In the genomic region with DNA sequence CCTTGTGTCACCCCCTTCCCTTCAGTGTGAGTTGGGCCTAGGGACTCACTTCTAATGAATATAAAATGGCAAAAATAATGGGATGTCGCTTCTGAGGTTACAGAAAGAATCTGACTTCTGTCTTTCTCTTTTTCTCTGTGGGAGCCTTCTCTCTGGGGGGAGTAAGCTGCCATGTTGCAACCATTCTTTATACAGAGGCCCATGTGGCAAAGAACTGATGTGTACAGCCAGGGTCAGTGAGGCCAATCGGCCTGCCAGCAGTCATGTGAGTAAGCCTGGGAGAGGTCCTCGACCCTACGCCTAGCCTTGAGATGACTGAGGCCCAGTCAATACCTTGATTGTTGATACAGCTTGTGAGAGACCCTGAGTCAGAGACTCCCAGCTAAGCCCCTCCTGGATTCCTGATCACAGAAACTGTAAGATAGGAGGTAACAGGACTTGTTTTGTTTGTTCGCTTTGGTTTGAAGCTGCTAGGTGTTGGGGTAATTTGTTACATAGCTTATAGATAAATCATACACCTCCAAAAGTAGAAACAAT, we compare ENCODE assay signal across 1 cellular context.
TF ChIP-seq lines count a peak whose summit lies in the region.

No MANE protein-coding gene starts in this region.

TF ChIP-seq in HepG2, 621 proteins besides CTCF, POLR2A, EP300 and RAD21 (continued from another document and continues in another):
- TF ChIP-seq, protein P1, sequence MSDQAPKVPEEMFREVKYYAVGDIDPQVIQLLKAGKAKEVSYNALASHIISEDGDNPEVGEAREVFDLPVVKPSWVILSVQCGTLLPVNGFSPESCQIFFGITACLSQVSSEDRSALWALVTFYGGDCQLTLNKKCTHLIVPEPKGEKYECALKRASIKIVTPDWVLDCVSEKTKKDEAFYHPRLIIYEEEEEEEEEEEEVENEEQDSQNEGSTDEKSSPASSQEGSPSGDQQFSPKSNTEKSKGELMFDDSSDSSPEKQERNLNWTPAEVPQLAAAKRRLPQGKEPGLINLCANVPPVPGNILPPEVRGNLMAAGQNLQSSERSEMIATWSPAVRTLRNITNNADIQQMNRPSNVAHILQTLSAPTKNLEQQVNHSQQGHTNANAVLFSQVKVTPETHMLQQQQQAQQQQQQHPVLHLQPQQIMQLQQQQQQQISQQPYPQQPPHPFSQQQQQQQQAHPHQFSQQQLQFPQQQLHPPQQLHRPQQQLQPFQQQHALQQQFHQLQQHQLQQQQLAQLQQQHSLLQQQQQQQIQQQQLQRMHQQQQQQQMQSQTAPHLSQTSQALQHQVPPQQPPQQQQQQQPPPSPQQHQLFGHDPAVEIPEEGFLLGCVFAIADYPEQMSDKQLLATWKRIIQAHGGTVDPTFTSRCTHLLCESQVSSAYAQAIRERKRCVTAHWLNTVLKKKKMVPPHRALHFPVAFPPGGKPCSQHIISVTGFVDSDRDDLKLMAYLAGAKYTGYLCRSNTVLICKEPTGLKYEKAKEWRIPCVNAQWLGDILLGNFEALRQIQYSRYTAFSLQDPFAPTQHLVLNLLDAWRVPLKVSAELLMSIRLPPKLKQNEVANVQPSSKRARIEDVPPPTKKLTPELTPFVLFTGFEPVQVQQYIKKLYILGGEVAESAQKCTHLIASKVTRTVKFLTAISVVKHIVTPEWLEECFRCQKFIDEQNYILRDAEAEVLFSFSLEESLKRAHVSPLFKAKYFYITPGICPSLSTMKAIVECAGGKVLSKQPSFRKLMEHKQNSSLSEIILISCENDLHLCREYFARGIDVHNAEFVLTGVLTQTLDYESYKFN (CRISPR knock-in tag; conservative IDR thresholded peaks at IDR 0.05): peak; percentile 85
- TF ChIP-seq ATF7 (IDR thresholded peaks at IDR 0.05) (no peak), ATF7 (CRISPR knock-in tag; IDR thresholded peaks at IDR 0.05) (peak; percentile 20; the same call in 1 of the 2 replicates), ZNF710 (CRISPR knock-in tag; IDR thresholded peaks at IDR 0.05; ENCODE audit: borderline replicate concordance) (no peak; the same call in 1 of the 2 replicates), ETV5 (CRISPR knock-in tag; IDR thresholded peaks at IDR 0.05; ENCODE audit: borderline replicate concordance) (peak; percentile 58; the same call in 1 of the 2 replicates), TFAP4 (IDR thresholded peaks at IDR 0.05; ENCODE audit: borderline replicate concordance, low read depth) (peak; percentile 77; the same call in 1 of the 2 replicates), ZC3H4 (CRISPR knock-in tag; IDR thresholded peaks at IDR 0.05; ENCODE audit: borderline replicate concordance) (no peak), SATB2 (CRISPR knock-in tag; IDR thresholded peaks at IDR 0.05) (no peak), ETV6 (CRISPR knock-in tag; conservative IDR thresholded peaks at IDR 0.05) (no peak), KDM5A (IDR thresholded peaks at IDR 0.05; ENCODE audit: borderline replicate concordance, low read length) (peak; percentile 38; the same call in 1 of the 2 replicates), PTBP1 (IDR thresholded peaks at IDR 0.05; ENCODE audit: low read depth, low read length, poor library complexity, severe bottlenecking) (no peak), SP140L (CRISPR knock-in tag; IDR thresholded peaks at IDR 0.05; ENCODE audit: borderline replicate concordance) (0 out of 2 replicates have a peak, but pooled peaks have one; percentile 2), ZNF629 (CRISPR knock-in tag; conservative IDR thresholded peaks at IDR 0.05) (peak; percentile 95), SOX6 (IDR thresholded peaks at IDR 0.05) (no peak), SOX6 (CRISPR knock-in tag; IDR thresholded peaks at IDR 0.05) (peak; percentile 89), ZNF580 (CRISPR knock-in tag; IDR thresholded peaks at IDR 0.05; ENCODE audit: borderline replicate concordance, low read depth) (peak; percentile 69; the same call in 1 of the 2 replicates), ZSCAN25 (CRISPR knock-in tag; IDR thresholded peaks at IDR 0.05) (no peak), NCOA2 (CRISPR knock-in tag; IDR thresholded peaks at IDR 0.05) (peak; percentile 92), FOXK2 (IDR thresholded peaks at IDR 0.05) (peak; percentile 27; the same call in 1 of the 2 replicates), SRSF9 (IDR thresholded peaks at IDR 0.05; ENCODE audit: borderline replicate concordance, insufficient read depth, low read depth, low read length, poor library complexity, severe bottlenecking) (no peak), ZSCAN29 (CRISPR knock-in tag; conservative IDR thresholded peaks at IDR 0.05) (peak; percentile 59; the same call in 1 of the 2 replicates), SIX1 (CRISPR knock-in tag; IDR thresholded peaks at IDR 0.05; ENCODE audit: borderline replicate concordance) (peak; percentile 34; the same call in 1 of the 2 replicates), ZKSCAN8 (CRISPR knock-in tag; IDR thresholded peaks at IDR 0.05; ENCODE audit: borderline replicate concordance) (0 out of 2 replicates have a peak, but pooled peaks have one; percentile 45), ZFP90 (CRISPR knock-in tag; IDR thresholded peaks at IDR 0.05; ENCODE audit: borderline replicate concordance) (no peak), RXRB (CRISPR knock-in tag; IDR thresholded peaks at IDR 0.05; ENCODE audit: borderline replicate concordance) (peak; percentile 98), POLR2G (IDR thresholded peaks at IDR 0.05; ENCODE audit: low read depth, low read length) (peak; percentile 74), SIX4 (CRISPR knock-in tag; IDR thresholded peaks at IDR 0.05) (peak; percentile 45; the same call in 1 of the 2 replicates), PAX8 (CRISPR knock-in tag; IDR thresholded peaks at IDR 0.05; ENCODE audit: borderline replicate concordance) (no peak), TBX2 (CRISPR knock-in tag; IDR thresholded peaks at IDR 0.05; ENCODE audit: borderline replicate concordance) (peak; percentile 82; the same call in 1 of the 2 replicates), ZNF12 (CRISPR knock-in tag; IDR thresholded peaks at IDR 0.05) (peak; percentile 79; the same call in 1 of the 2 replicates), ESRRA (CRISPR knock-in tag; IDR thresholded peaks at IDR 0.05; ENCODE audit: low read depth) (peak; percentile 57; the same call in 1 of the 2 replicates), HNF4G (IDR thresholded peaks at IDR 0.05; ENCODE audit: borderline replicate concordance, low read depth, low read length) (peak; percentile 42; the same call in 1 of the 2 replicates), HNF4G (CRISPR knock-in tag; IDR thresholded peaks at IDR 0.05; ENCODE audit: borderline replicate concordance, low read depth) (no peak), ZBTB7B (CRISPR knock-in tag; IDR thresholded peaks at IDR 0.05) (peak; percentile 93), SUZ12 (IDR thresholded peaks at IDR 0.05; ENCODE audit: low read depth, low read length) (no peak), THAP11 (CRISPR knock-in tag; IDR thresholded peaks at IDR 0.05) (peak; percentile 67), MED1 (CRISPR knock-in tag; IDR thresholded peaks at IDR 0.05) (peak; percentile 80)
- TF ChIP-seq, protein P2, sequence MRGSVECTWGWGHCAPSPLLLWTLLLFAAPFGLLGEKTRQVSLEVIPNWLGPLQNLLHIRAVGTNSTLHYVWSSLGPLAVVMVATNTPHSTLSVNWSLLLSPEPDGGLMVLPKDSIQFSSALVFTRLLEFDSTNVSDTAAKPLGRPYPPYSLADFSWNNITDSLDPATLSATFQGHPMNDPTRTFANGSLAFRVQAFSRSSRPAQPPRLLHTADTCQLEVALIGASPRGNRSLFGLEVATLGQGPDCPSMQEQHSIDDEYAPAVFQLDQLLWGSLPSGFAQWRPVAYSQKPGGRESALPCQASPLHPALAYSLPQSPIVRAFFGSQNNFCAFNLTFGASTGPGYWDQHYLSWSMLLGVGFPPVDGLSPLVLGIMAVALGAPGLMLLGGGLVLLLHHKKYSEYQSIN (CRISPR knock-in tag; IDR thresholded peaks at IDR 0.05; ENCODE audit: borderline replicate concordance): no peak
- TF ChIP-seq, protein P3, sequence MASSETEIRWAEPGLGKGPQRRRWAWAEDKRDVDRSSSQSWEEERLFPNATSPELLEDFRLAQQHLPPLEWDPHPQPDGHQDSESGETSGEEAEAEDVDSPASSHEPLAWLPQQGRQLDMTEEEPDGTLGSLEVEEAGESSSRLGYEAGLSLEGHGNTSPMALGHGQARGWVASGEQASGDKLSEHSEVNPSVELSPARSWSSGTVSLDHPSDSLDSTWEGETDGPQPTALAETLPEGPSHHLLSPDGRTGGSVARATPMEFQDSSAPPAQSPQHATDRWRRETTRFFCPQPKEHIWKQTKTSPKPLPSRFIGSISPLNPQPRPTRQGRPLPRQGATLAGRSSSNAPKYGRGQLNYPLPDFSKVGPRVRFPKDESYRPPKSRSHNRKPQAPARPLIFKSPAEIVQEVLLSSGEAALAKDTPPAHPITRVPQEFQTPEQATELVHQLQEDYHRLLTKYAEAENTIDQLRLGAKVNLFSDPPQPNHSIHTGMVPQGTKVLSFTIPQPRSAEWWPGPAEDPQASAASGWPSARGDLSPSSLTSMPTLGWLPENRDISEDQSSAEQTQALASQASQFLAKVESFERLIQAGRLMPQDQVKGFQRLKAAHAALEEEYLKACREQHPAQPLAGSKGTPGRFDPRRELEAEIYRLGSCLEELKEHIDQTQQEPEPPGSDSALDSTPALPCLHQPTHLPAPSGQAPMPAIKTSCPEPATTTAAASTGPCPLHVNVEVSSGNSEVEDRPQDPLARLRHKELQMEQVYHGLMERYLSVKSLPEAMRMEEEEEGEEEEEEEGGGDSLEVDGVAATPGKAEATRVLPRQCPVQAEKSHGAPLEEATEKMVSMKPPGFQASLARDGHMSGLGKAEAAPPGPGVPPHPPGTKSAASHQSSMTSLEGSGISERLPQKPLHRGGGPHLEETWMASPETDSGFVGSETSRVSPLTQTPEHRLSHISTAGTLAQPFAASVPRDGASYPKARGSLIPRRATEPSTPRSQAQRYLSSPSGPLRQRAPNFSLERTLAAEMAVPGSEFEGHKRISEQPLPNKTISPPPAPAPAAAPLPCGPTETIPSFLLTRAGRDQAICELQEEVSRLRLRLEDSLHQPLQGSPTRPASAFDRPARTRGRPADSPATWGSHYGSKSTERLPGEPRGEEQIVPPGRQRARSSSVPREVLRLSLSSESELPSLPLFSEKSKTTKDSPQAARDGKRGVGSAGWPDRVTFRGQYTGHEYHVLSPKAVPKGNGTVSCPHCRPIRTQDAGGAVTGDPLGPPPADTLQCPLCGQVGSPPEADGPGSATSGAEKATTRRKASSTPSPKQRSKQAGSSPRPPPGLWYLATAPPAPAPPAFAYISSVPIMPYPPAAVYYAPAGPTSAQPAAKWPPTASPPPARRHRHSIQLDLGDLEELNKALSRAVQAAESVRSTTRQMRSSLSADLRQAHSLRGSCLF (CRISPR knock-in tag; IDR thresholded peaks at IDR 0.05; ENCODE audit: borderline replicate concordance): no peak
- TF ChIP-seq, protein P4, sequence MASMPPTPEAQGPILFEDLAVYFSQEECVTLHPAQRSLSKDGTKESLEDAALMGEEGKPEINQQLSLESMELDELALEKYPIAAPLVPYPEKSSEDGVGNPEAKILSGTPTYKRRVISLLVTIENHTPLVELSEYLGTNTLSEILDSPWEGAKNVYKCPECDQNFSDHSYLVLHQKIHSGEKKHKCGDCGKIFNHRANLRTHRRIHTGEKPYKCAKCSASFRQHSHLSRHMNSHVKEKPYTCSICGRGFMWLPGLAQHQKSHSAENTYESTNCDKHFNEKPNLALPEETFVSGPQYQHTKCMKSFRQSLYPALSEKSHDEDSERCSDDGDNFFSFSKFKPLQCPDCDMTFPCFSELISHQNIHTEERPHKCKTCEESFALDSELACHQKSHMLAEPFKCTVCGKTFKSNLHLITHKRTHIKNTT (CRISPR knock-in tag; IDR thresholded peaks at IDR 0.05): no peak
- TF ChIP-seq, protein P5, sequence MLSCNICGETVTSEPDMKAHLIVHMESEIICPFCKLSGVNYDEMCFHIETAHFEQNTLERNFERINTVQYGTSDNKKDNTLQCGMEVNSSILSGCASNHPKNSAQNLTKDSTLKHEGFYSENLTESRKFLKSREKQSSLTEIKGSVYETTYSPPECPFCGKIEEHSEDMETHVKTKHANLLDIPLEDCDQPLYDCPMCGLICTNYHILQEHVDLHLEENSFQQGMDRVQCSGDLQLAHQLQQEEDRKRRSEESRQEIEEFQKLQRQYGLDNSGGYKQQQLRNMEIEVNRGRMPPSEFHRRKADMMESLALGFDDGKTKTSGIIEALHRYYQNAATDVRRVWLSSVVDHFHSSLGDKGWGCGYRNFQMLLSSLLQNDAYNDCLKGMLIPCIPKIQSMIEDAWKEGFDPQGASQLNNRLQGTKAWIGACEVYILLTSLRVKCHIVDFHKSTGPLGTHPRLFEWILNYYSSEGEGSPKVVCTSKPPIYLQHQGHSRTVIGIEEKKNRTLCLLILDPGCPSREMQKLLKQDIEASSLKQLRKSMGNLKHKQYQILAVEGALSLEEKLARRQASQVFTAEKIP (CRISPR knock-in tag; IDR thresholded peaks at IDR 0.05; ENCODE audit: borderline replicate concordance): no peak
- TF ChIP-seq, protein P6, sequence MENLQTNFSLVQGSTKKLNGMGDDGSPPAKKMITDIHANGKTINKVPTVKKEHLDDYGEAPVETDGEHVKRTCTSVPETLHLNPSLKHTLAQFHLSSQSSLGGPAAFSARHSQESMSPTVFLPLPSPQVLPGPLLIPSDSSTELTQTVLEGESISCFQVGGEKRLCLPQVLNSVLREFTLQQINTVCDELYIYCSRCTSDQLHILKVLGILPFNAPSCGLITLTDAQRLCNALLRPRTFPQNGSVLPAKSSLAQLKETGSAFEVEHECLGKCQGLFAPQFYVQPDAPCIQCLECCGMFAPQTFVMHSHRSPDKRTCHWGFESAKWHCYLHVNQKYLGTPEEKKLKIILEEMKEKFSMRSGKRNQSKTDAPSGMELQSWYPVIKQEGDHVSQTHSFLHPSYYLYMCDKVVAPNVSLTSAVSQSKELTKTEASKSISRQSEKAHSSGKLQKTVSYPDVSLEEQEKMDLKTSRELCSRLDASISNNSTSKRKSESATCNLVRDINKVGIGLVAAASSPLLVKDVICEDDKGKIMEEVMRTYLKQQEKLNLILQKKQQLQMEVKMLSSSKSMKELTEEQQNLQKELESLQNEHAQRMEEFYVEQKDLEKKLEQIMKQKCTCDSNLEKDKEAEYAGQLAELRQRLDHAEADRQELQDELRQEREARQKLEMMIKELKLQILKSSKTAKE (CRISPR knock-in tag; IDR thresholded peaks at IDR 0.05; ENCODE audit: borderline replicate concordance): peak; percentile 21; the same call in 1 of the 2 replicates
